Comparison of ENCODE assay signal across 8 cellular contexts in the genomic region with DNA sequence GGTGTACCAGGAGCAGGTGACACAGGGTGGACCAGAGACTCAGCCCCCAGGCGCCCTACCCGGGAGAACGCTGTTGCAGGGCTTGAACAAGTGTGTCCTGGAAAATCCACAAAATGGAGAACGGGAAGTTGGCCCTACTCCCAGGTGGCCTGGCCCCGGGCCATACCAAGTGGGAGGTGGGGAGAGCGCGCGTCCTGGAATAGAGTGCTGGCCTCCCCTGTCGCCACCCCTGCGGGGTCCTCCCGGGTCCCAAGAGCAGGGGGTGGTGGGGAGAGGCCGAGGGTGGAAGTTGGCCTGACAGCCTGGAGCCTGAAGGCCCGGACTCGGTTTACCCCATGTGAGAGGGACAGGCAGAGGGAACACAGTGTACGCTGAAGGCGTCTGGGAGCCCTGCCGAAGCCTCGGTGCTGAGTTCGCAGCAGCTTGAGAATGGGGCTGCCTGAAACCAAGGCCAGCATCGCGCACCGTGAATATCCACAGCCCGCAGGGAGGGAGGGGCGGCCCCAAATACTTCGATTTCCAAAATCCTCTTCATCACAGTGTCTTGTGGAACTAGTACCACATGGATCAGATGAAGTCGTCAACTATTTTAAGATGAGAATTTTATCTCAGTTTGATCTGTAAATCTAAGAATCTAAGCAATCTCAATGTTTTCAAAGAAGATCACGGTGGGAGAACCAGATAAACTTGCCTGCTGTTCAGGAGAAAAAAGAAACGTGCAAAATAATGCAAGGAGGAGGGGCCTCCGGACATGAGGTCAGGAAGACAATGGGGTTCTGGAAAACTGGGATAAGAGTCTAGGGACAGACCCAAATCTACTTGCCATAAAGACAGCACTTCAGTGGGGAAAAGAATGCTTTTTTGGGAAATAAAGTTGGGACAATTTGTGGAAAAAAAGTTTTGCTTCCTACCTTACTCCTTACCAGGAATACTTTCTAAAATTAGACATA. TPM values are rescaled to one million over a fixed set of nuclear protein-coding genes. Genes with fewer than 3 reads are reported as not detected.
DNase-seq lines count a peak whose midpoint lies in the region; ATAC-seq and TF ChIP-seq lines count a peak whose summit lies in the region.

No MANE protein-coding gene starts in this region.

- peaks cover 36% of the 10 kb centered on the region for H3K79me2 ChIP-seq in smooth muscle cell (ENCODE audit: low read depth)

- peak; percentile 63 to 66 for DNase-seq in HL-60 (ENCODE audit: low read depth in 1 of 2, low spot score in 1 of 2)
- DNase-seq in heart left ventricle, result peak in 4 of 5 donors; percentile 72 to 84 (median 78)
- DNase-seq in smooth muscle cell (lab: John Stamatoyannopoulos, UW; ENCODE audit: unreplicated experiment), result no peak
- DNase-seq in NOMO-1 treated with dmso at 0.1 percent for 144 hours (lab: John Stamatoyannopoulos, UW; ENCODE audit: unreplicated experiment), result no peak
- no peak for DNase-seq in EL
- DNase-seq in cerebellar cortex (ENCODE audit: low spot score), result no peak

- H3K9ac ChIP-seq in smooth muscle cell (ENCODE audit: low read depth), result peak overlapping the region; percentile 90

- TF ChIP-seq POLR2A in heart left ventricle (IDR thresholded peaks at IDR 0.05), result no peak

- H3K9me3 ChIP-seq in heart left ventricle, result no peaks in the 10 kb centered on the region
- no peaks in the 10 kb centered on the region for H3K9me3 ChIP-seq in smooth muscle cell (replicated peaks; ENCODE audit: low read depth)

- H3K27ac ChIP-seq in HL-60 (replicated peaks) (peak overlapping the region; percentile 98), heart left ventricle (peak overlapping the region; percentile 87 to 98 (median 94)), smooth muscle cell (ENCODE audit: low read depth) (no peak overlapping the region)

- H3K36me3 ChIP-seq in heart left ventricle (peaks cover 0 to 21% (median 10%) of the 10 kb centered on the region in 9 donors), smooth muscle cell (ENCODE audit: low read depth) (no peaks in the 10 kb centered on the region)

- 7 to 25% (median 22%) methylated on average over 23 to 29 of the region's 29 CpGs for whole genome bisulfite sequencing in heart left ventricle, 4 donors
- WGBS in smooth muscle cell (ENCODE audit: low lambda C conversion rate), result 93% methylated on average over 29 of the region's 29 CpGs

- no peak overlapping the region for H2AFZ ChIP-seq in smooth muscle cell (ENCODE audit: low read depth)

- H3K4me1 ChIP-seq in heart left ventricle (peaks cover 11 to 58% (median 41%) of the 10 kb centered on the region in 12 donors), smooth muscle cell (ENCODE audit: low read depth) (peaks cover 15% of the 10 kb centered on the region)

- H3K27me3 ChIP-seq in HL-60 (ENCODE audit: insufficient read depth, poor library complexity, severe bottlenecking) (no peaks in the 10 kb centered on the region), heart left ventricle (no peaks in the 10 kb centered on the region), smooth muscle cell (ENCODE audit: low read depth) (no peaks in the 10 kb centered on the region)

- peak overlapping the region; percentile 90 for H3K4me3 ChIP-seq in HL-60 (replicated peaks; ENCODE audit: insufficient read depth, low read length)
- peak overlapping the region; percentile 97 for H3K4me3 ChIP-seq in WI38 (ENCODE audit: low read depth, low read length)
- peak overlapping the region in 10 of 12 donors; percentile 0 to 100 (median 90) for H3K4me3 ChIP-seq in heart left ventricle
- peak overlapping the region; percentile 65 for H3K4me3 ChIP-seq in smooth muscle cell

- H3F3A ChIP-seq in smooth muscle cell (ENCODE audit: low read depth), result no peaks in the 10 kb centered on the region

- intact Hi-C loops in heart left ventricle (cut with DNase I), result no loop called here

- peaks cover 50% of the 10 kb centered on the region for H4K20me1 ChIP-seq in smooth muscle cell (ENCODE audit: low read depth)

- H3K4me2 ChIP-seq in smooth muscle cell, result peak overlapping the region; percentile 97

- no peak for TF ChIP-seq CTCF in HL-60 (IDR thresholded peaks at IDR 0.05; ENCODE audit: insufficient read depth, low read length)
- no peak for TF ChIP-seq CTCF in WI38 (IDR thresholded peaks at IDR 0.05; ENCODE audit: low read depth, low read length)
- no peak for TF ChIP-seq CTCF in heart left ventricle (IDR thresholded peaks at IDR 0.05)
- TF ChIP-seq CTCF in smooth muscle cell (IDR thresholded peaks at IDR 0.05; ENCODE audit: borderline replicate concordance, insufficient read depth, poor library complexity, severe bottlenecking), result no peak

- ATAC-seq in heart left ventricle (peak; percentile 36 to 61 (median 46)), GM18873 (IDR thresholded peaks at IDR 0.05; ENCODE audit: low FRiP score, unreplicated experiment) (no peak)

RNA-seq across cellular contexts. Expression of a gene that starts 10.4 kb away (rescaled TPM):
- total RNA-seq in heart left ventricle, result 10 to 100 TPM in 4 of 9 donors, 1 to 10 TPM in 5; 2.9 to 19.7 (median 9.2) TPM
- polyA plus RNA-seq in heart left ventricle, result 10 to 100 TPM in 1 of 2 donors, 1 to 10 TPM in 1; 3.5 to 10.2 TPM
- 4.3 and 5.8 TPM in 2 replicates for total RNA-seq in smooth muscle cell
- polyA plus RNA-seq in smooth muscle cell, result 15.4 and 16.7 TPM in 2 replicates

RNA-seq across cellular contexts. Expression of a gene that starts 11.5 kb away (rescaled TPM):
- total RNA-seq in heart left ventricle, result 100 to 1,000 TPM in 2 of 9 donors, 10 to 100 TPM in 7; 48.5 to 121 (median 52.0) TPM
- polyA plus RNA-seq in heart left ventricle, result 100 to 1,000 TPM in 1 of 2 donors, 10 to 100 TPM in 1; 64.1 to 116 TPM
- total RNA-seq in smooth muscle cell, result 42.9 and 49.2 TPM in 2 replicates
- 98.3 and 106 TPM in 2 replicates for polyA plus RNA-seq in smooth muscle cell

RNA-seq across cellular contexts. Expression of a gene that starts 25.5 kb away (rescaled TPM):
- total RNA-seq in heart left ventricle (10 to 100 TPM; 13.2 to 22.4 (median 16.5) TPM), smooth muscle cell (5.0 and 10.6 TPM in 2 replicates)
- polyA plus RNA-seq in heart left ventricle (10 to 100 TPM; 16.3 to 16.4 TPM), smooth muscle cell (11.6 and 17.9 TPM in 2 replicates)

RNA-seq across cellular contexts. Expression of a gene that starts 31.4 kb away (rescaled TPM):
- total RNA-seq in heart left ventricle, result 1 to 10 TPM; 1.2 to 5.1 (median 1.9) TPM
- polyA plus RNA-seq in heart left ventricle, result 1 to 10 TPM; 1.6 to 3.1 TPM
- total RNA-seq in smooth muscle cell, result 0.49 and 0.58 TPM in 2 replicates
- polyA plus RNA-seq in smooth muscle cell, result 2.0 and 4.8 TPM in 2 replicates

RNA-seq across cellular contexts. Expression of a gene that starts 31.4 kb away (rescaled TPM):
- total RNA-seq in heart left ventricle (10 to 100 TPM; 13.5 to 38.8 (median 19.1) TPM), smooth muscle cell (72.6 and 96.9 TPM in 2 replicates)
- polyA plus RNA-seq in heart left ventricle (10 to 100 TPM; 15.4 to 28.3 TPM), smooth muscle cell (54.5 and 74.1 TPM in 2 replicates)

Comparison
In these comparisons a context has a peak if more than half of its experiments do, and no peak if none do; other contexts are left out.
1. DNase-seq: peak in HL-60 (2 of 2) and heart left ventricle (4 of 5); none in smooth muscle cell (single experiment), NOMO-1 treated with dmso at 0.1 percent for 144 hours (single experiment), EL (single experiment) and cerebellar cortex (single experiment).
2. Peak in every context shown above with its lines, with median percentiles within 50 percentile points of each other: H3K4me3 ChIP-seq.